26 cellular contexts compared by ENCODE assay signal in the genomic region with DNA sequence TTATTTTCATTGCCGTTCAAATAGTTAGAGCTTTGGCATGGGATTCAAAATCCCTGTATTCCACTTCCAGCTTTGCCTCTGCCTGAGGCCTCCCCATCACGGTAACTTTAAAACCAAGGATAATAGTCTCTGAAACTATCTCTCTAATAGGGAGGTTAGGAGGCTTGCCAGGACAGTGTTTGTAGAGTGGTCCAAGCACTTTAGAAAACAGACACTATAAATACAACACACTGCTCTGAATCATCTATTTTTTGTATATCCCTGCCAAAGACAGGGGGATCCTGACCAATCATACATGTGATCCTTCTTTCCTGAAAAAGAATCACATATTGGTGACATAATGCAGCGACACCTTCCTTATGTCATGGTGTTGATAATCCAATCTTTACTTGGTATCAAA.
DNase-seq lines count a peak whose midpoint lies in the region; ATAC-seq and TF ChIP-seq lines count a peak whose summit lies in the region.
"Had no signal": no experiment of that assay in that cellular context is flagged by ENCODE, and none has a peak within 500 bp of the region (broad histone marks: within the 10 kb centered on the region; RNA-seq: fewer than 3 reads in every experiment).

No MANE protein-coding gene starts in this region.

- H3K4me1 Mint-ChIP-seq in nephron (peaks cover 47% of the 10 kb centered on the region), Calu3 (ENCODE audit: low read depth, unreplicated experiment) (no peaks in the 10 kb centered on the region)

- 0 out of 2 replicates have a peak overlapping the region, but pooled peaks have one; percentile 82 for H3K4me2 ChIP-seq in BLaER1
- H3K4me2 ChIP-seq: PC-9 had no signal

- H3K9me3 ChIP-seq in BLaER1, result no peaks in the 10 kb centered on the region
- H3K9me3 ChIP-seq: BE2C, HAP-1, SJCRH30 had no signal

- peak overlapping the region in 2 of 3 experiments; percentile 68 to 85 for H3K27ac Mint-ChIP-seq in nephron
- no peak overlapping the region for H3K27ac Mint-ChIP-seq in Calu3 (ENCODE audit: unreplicated experiment)
- H3K27ac Mint-ChIP-seq: HFFc6 had no signal

- BruUV-seq in Calu3 (replicated peaks; lab: Mats Ljungman, UMichigan), result no TSS peak

- no peak overlapping the region for H3K9ac ChIP-seq in BLaER1

- no peak for ATAC-seq in GM19455 (IDR thresholded peaks at IDR 0.05; ENCODE audit: unreplicated experiment)
- ATAC-seq: Right ventricle myocardium inferior had no signal

- H3K4me3 Mint-ChIP-seq in nephron (no peak overlapping the region), Calu3 (ENCODE audit: low read depth, unreplicated experiment) (no peak overlapping the region)
- H3K4me3 Mint-ChIP-seq: HFFc6 had no signal

- H3K27me3 ChIP-seq in BLaER1, result no peaks in the 10 kb centered on the region
- H3K27me3 ChIP-seq: BE2C, SJCRH30 had no signal

- no peaks in the 10 kb centered on the region for H4K20me1 ChIP-seq in BLaER1

- H3K36me3 Mint-ChIP-seq in nephron (ENCODE audit: low read depth) (peaks cover 12% of the 10 kb centered on the region), Calu3 (ENCODE audit: insufficient read depth, unreplicated experiment) (no peaks in the 10 kb centered on the region)

- H3K4me1 ChIP-seq in BLaER1, result peaks cover 67% of the 10 kb centered on the region
- H3K4me1 ChIP-seq: SJCRH30 had no signal

- H3K27ac ChIP-seq in BLaER1, result peak overlapping the region; percentile 7; the same call in 1 of the 2 replicates
- H3K27ac ChIP-seq: PC-9, SJCRH30 had no signal

- DNase-seq in NCI-H1092 treated with DMSO at 0.1 percent for 48 hours (lab: John Stamatoyannopoulos, UW) (peak; percentile 70), fibroblast of mammary gland (ENCODE audit: low read depth) (peak; percentile 60), NCI-H526 (lab: John Stamatoyannopoulos, UW) (no peak), Calu3 (no peak)
- DNase-seq: 8988T, ACHN, BE2C, DMS153, DND-41, GOT3, HFFc6, KG1, NCI-H1105, NCI-H1436 treated with DMSO at 0.1 percent for 48 hours, NCI-H187 treated with DMSO at 0.1 percent for 48 hours, NCI-H2171 treated with DMSO at 0.1 percent for 48 hours, NCI-H345, NCI-H524, NCI-H774, PC-9, SJCRH30 had no signal

- intact Hi-C loops in Calu3 (cut with micrococcal nuclease; ENCODE audit: unreplicated experiment), result no loop called here

- no peaks in the 10 kb centered on the region for H3K27me3 Mint-ChIP-seq in nephron (ENCODE audit: low read depth)
- H3K27me3 Mint-ChIP-seq in Calu3 (ENCODE audit: unreplicated experiment), result no peaks in the 10 kb centered on the region

- TF ChIP-seq CTCF in fibroblast of mammary gland (conservative IDR thresholded peaks at IDR 0.05; ENCODE audit: control insufficient read depth, insufficient read depth, low read depth, low read length) (no peak), nephron (IDR thresholded peaks at IDR 0.05; ENCODE audit: unreplicated experiment in 3 of 3) (no peak), Calu3 (IDR thresholded peaks at IDR 0.05; ENCODE audit: unreplicated experiment) (no peak)

- H3K9me3 Mint-ChIP-seq in nephron (no peaks in the 10 kb centered on the region), Calu3 (ENCODE audit: low read depth, unreplicated experiment) (no peaks in the 10 kb centered on the region)
- H3K9me3 Mint-ChIP-seq: HFFc6 had no signal

- peaks cover 21% of the 10 kb centered on the region for H3K36me3 ChIP-seq in BLaER1
- H3K36me3 ChIP-seq: BE2C, HAP-1, SJCRH30 had no signal

- CTCF ChIA-PET in Calu3 (lab: Charles Lee), result no interaction called here

- H3K4me3 ChIP-seq in BLaER1 (no peak overlapping the region), fibroblast of mammary gland (ENCODE audit: control insufficient read depth, low read depth, low read length) (no peak overlapping the region)
- H3K4me3 ChIP-seq: HAP-1, PC-9, SJCRH30 had no signal

Comparison
In these comparisons a context has a peak if more than half of its experiments do, and no peak if none do; other contexts are left out.
1. DNase-seq: peak in NCI-H1092 treated with DMSO at 0.1 percent for 48 hours (single experiment) and fibroblast of mammary gland (single experiment); none in NCI-H526 (0 of 2) and Calu3 (single experiment).